In genomic region chr1:179955731-179956130, GRCh38 we compare ENCODE assay signal across 8 cellular contexts. TPM values are rescaled to one million over a fixed set of nuclear protein-coding genes. Genes with fewer than 3 reads are reported as not detected.
DNase-seq lines count a peak whose midpoint lies in the region; ATAC-seq, FAIRE-seq and TF ChIP-seq lines count a peak whose summit lies in the region.

No MANE protein-coding gene starts in this region.

- no peaks in the 10 kb centered on the region for H3K36me3 ChIP-seq in GM12878 (ENCODE audit: control insufficient read depth in 2 of 2, insufficient read depth in 2 of 2, low read length in 1 of 2)

- TF ChIP-seq RAD21 in GM12878 (IDR thresholded peaks at IDR 0.05; ENCODE audit: insufficient read depth, low read depth, low read length), result no peak

- H2AFZ ChIP-seq in GM12878 (ENCODE audit: control insufficient read depth, low read depth, low read length), result no peak overlapping the region

- H3K4me1 ChIP-seq in GM12878 (ENCODE audit: control insufficient read depth, insufficient read depth, low read length), result peaks cover 21% of the 10 kb centered on the region
- H3K4me1 ChIP-seq in mononuclear cell (ENCODE audit: insufficient read depth, low read length), result peaks cover 46% of the 10 kb centered on the region

- H3K9me3 ChIP-seq in GM12878 (replicated peaks; ENCODE audit: control insufficient read depth, insufficient read depth, low read length) (no peaks in the 10 kb centered on the region; the same call in 2 of the 3 replicates), mononuclear cell (ENCODE audit: low read depth, low read length) (no peaks in the 10 kb centered on the region)

- intact Hi-C loops in GM12878 (cut with micrococcal nuclease; ENCODE audit: unreplicated experiment) (loop anchor here (2.0 kb wide), 1 partner anchor 41 kb away; no protein-coding TSS in a partner anchor), sciatic nerve (cut with DNase I) (no loop called here)

- BruUV-seq in GM12878 (replicated peaks; lab: Mats Ljungman, UMichigan), result TSS peak; percentile 70

- in situ Hi-C loops in KBM-7 (cut with MboI; ENCODE audit: low pct_unique_long_range_greater_than_20kb, low sequenced_read_pairs), result no loop called here
- in situ Hi-C loops in GM12878 (cut with MboI), result no loop called here

- TF ChIP-seq EP300 in GM12878 (IDR thresholded peaks at IDR 0.05; ENCODE audit: borderline replicate concordance in 1 of 2, control insufficient read depth in 1 of 2, low read depth in 2 of 2, low read length in 2 of 2), result no peak

- RAD21 ChIA-PET in GM12878 (lab: Charles Lee; ENCODE audit: unreplicated experiment), result interaction anchor here (0.6 to 1.3 kb wide), 3 partner anchors 34 to 88 kb away, joined by 3 read pairs; no protein-coding TSS in a partner anchor

- H3K9ac ChIP-seq in GM12878 (ENCODE audit: control insufficient read depth, insufficient read depth, low read length), result peak overlapping the region; percentile 96

- ATAC-seq in GM12878 (no peak), HG03460 (IDR thresholded peaks at IDR 0.05; ENCODE audit: unreplicated experiment) (no peak), sciatic nerve (no peak)

- CTCF ChIA-PET in GM12878 (lab: Yijun Ruan, JAX), result interaction anchor here (2.1 kb wide), 1 partner anchor 88 kb away, joined by 5 read pairs; no protein-coding TSS in a partner anchor

- DNase-seq in AG09309 (ENCODE audit: low read depth) (no peak), KBM-7 (peak; percentile 74), GM12878 (ENCODE audit: low read depth, low spot score) (no peak), sciatic nerve (ENCODE audit: low spot score) (no peak), DMS114 treated with DMSO at 0.1 percent for 48 hours (lab: John Stamatoyannopoulos, UW; ENCODE audit: unreplicated experiment) (no peak), SHP77 treated with DMSO at 0.1 percent for 48 hours (lab: John Stamatoyannopoulos, UW) (no peak)

- WGBS in GM12878 (ENCODE audit: insufficient coverage, insufficient replicate concordance, low lambda C conversion rate, missing lambda C conversion rate), result 0% methylated on average over 3 of the region's 3 CpGs

- TF ChIP-seq CTCF in AG09309 (IDR thresholded peaks at IDR 0.05; ENCODE audit: control insufficient read depth, insufficient read depth, low read depth, low read length, missing control alignments) (no peak), GM12878 (IDR thresholded peaks at IDR 0.05 in 2 of 3, conservative IDR thresholded peaks at IDR 0.05 in 1 of 3; ENCODE audit: control insufficient read depth in 2 of 3, extremely low read depth in 1 of 3, insufficient read depth in 1 of 3, low read depth in 3 of 3, low read length in 3 of 3) (no peak)

- no peak for TF ChIP-seq POLR2A in GM12878 (IDR thresholded peaks at IDR 0.05; ENCODE audit: low read depth, low read length)

- peak overlapping the region; percentile 72 for H3K4me2 ChIP-seq in GM12878 (ENCODE audit: control insufficient read depth, insufficient read depth)

- POLR2A ChIA-PET in GM12878 (lab: Charles Lee), result interaction anchor here (0.5 to 1.8 kb wide), 5 partner anchors 66 to 199 kb away, joined by 3 to 15 read pairs (median 3); partner anchors contain the start of genes TOR1AIP1 and TOR1AIP2

- no peak for FAIRE-seq in GM12878 (lab: Jason Lieb, UNC)

- H3K27me3 ChIP-seq in GM12878 (replicated peaks in 1 of 2; ENCODE audit: control insufficient read depth in 2 of 2, insufficient read depth in 2 of 2, low read length in 1 of 2) (no peaks in the 10 kb centered on the region), mononuclear cell (ENCODE audit: insufficient read depth, low read length) (no peaks in the 10 kb centered on the region)

- H3K79me2 ChIP-seq in GM12878 (ENCODE audit: control insufficient read depth, insufficient read depth, low read length), result peaks cover 69% of the 10 kb centered on the region

- no peaks in the 10 kb centered on the region for H4K20me1 ChIP-seq in GM12878 (ENCODE audit: control insufficient read depth, insufficient read depth)

- H3K4me3 ChIP-seq in AG09309 (ENCODE audit: control insufficient read depth, low read depth, low read length) (peak overlapping the region; percentile 84), GM12878 (peak overlapping the region; percentile 85), mononuclear cell (ENCODE audit: low read length) (peak overlapping the region; percentile 89)

- SMC1A ChIA-PET in GM12878 (lab: Charles Lee; ENCODE audit: uncharacterized antibody, unreplicated experiment), result interaction anchor here (0.6 to 1.3 kb wide), 6 partner anchors 10 to 102 kb away, joined by 3 to 6 read pairs (median 4); no protein-coding TSS in a partner anchor

- H3K27ac ChIP-seq in GM12878 (ENCODE audit: control insufficient read depth, insufficient read depth), result peak overlapping the region; percentile 76; the same call in 1 of the 2 replicates

TF ChIP-seq in GM12878, 131 proteins besides CTCF, POLR2A, EP300 and RAD21:
- TF ChIP-seq PBX3 (IDR thresholded peaks at IDR 0.05; ENCODE audit: insufficient replicate concordance, low read depth, low read length) (no peak), HDAC2 (IDR thresholded peaks at IDR 0.05) (no peak), SPI1 (IDR thresholded peaks at IDR 0.05; ENCODE audit: borderline replicate concordance, insufficient read depth, low read depth, low read length) (peak; percentile 29; the same call in 1 of the 2 replicates), CHD4 (IDR thresholded peaks at IDR 0.05) (no peak)

RNA-seq across cellular contexts. Expression of gene CEP350, which starts 1.1 kb away (rescaled TPM):
- total RNA-seq in GM12878 (2013; cell fraction: nucleolus; rRNA removed), result 137 and 158 TPM in 2 replicates
- 33.6 and 37.3 TPM in 2 replicates for total RNA-seq in GM12878 (2014; rRNA removed)
- 46.0 and 47.9 TPM in 2 replicates for total RNA-seq in GM12878 (2014; rRNA removed; fragmentation: Illumina TruSeq; extraction: Trizol)
- 30.3 and 32.7 TPM in 2 replicates for total RNA-seq in GM12878 (2021)
- polyA plus RNA-seq in GM12878 (2011; ENCODE audit: low read depth), result 9.8 TPM
- 21.0 and 34.6 TPM in 2 replicates for polyA plus RNA-seq in GM12878 (2011; rRNA removed)
- polyA plus RNA-seq in GM12878 (2011; cell fraction: cytosol; rRNA removed), result 9.4 and 9.9 TPM in 2 replicates
- polyA plus RNA-seq in GM12878 (2011; cell fraction: nucleus; rRNA removed), result 18.9 and 22.7 TPM in 2 replicates
- polyA plus RNA-seq in GM12878 (2012), result 13.1 and 17.2 TPM in 2 replicates
- polyA plus RNA-seq in GM12878 (2014; fragmentation: Illumina TruSeq; extraction: Trizol), result 25.9 and 28.1 TPM in 2 replicates
- polyA plus RNA-seq in GM12878 (2014; fragmentation: Nextera tagmentation; extraction: Ambion mirVana), result 1 to 10 TPM; 5.2 to 6.7 TPM
- 9.7 and 12.5 TPM in 2 replicates for polyA plus RNA-seq in GM12878 (2014; rRNA removed)
- polyA plus RNA-seq in GM12878 (2016; fragmentation: Nextera tagmentation; extraction: Ambion mirVana), result 10 to 100 TPM; 21.4 to 24.9 TPM
- 45.8 and 53.3 TPM in 2 replicates for polyA minus RNA-seq in GM12878 (2011; rRNA and poly(A)+ RNA removed)
- 24.7 and 30.3 TPM in 2 replicates for polyA minus RNA-seq in GM12878 (2011; cell fraction: cytosol; rRNA and poly(A)+ RNA removed)
- polyA minus RNA-seq in GM12878 (2011; cell fraction: nucleus; rRNA and poly(A)+ RNA removed), result 32.4 and 53.1 TPM in 2 replicates
- 76.0 TPM for total RNA-seq in mononuclear cell
- total RNA-seq in sciatic nerve, result 70.0 TPM
